ENCODE assay signal across 1 cellular context in the genomic region with DNA sequence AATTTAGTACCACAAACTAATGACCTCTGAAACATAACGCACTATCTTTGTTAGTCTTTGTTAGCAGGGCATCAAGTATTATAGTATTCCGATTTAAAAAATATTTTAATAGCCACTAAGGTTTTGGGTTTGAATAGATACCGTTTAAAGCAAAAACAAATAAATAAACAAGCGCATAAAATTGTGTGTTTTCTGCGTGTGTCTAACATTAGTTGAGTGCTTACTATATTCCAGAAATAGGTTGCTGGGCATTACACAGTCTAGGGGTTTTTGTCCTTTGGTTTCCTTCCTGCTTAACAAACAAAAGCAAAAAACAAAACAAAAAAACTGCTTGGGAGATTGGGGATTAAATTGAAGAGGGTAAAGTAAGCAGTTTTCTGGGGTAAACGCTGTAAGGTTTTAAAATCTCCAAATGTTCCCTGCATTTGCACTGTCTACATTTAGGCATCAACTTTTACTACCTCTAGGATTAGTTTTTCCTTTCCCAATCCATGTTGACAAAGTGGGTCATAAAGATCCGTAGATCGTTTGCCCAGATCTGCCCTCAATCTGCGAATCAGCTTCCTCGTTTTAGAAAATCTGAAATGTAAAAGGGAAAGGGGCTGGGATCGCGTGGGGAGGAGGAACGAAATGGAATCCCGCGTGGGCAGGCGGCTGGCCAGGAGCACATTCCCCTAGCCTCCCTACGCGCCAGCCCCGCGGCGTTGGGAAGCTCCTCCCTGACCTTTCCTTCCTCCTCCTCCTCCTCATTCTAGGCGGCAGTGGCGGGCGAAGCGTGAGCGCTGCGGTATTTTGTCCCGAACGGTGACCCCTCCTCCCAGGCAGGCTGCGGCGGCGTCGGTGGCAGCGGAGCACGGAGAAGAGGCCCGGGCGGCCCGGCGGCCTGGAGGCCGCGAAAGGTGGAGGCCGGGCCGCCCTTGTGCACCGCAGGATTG.
TF ChIP-seq lines count a peak whose summit lies in the region.

Gene KCTD3 (plus strand): TSS at position 749 of the 935 bp plus-strand sequence. CDS start 382 bp downstream, outside the sequence.

TF ChIP-seq in K562, 482 proteins besides CTCF, POLR2A, EP300 and RAD21 (continued from another document and continues in another):
- TF ChIP-seq, protein P1, sequence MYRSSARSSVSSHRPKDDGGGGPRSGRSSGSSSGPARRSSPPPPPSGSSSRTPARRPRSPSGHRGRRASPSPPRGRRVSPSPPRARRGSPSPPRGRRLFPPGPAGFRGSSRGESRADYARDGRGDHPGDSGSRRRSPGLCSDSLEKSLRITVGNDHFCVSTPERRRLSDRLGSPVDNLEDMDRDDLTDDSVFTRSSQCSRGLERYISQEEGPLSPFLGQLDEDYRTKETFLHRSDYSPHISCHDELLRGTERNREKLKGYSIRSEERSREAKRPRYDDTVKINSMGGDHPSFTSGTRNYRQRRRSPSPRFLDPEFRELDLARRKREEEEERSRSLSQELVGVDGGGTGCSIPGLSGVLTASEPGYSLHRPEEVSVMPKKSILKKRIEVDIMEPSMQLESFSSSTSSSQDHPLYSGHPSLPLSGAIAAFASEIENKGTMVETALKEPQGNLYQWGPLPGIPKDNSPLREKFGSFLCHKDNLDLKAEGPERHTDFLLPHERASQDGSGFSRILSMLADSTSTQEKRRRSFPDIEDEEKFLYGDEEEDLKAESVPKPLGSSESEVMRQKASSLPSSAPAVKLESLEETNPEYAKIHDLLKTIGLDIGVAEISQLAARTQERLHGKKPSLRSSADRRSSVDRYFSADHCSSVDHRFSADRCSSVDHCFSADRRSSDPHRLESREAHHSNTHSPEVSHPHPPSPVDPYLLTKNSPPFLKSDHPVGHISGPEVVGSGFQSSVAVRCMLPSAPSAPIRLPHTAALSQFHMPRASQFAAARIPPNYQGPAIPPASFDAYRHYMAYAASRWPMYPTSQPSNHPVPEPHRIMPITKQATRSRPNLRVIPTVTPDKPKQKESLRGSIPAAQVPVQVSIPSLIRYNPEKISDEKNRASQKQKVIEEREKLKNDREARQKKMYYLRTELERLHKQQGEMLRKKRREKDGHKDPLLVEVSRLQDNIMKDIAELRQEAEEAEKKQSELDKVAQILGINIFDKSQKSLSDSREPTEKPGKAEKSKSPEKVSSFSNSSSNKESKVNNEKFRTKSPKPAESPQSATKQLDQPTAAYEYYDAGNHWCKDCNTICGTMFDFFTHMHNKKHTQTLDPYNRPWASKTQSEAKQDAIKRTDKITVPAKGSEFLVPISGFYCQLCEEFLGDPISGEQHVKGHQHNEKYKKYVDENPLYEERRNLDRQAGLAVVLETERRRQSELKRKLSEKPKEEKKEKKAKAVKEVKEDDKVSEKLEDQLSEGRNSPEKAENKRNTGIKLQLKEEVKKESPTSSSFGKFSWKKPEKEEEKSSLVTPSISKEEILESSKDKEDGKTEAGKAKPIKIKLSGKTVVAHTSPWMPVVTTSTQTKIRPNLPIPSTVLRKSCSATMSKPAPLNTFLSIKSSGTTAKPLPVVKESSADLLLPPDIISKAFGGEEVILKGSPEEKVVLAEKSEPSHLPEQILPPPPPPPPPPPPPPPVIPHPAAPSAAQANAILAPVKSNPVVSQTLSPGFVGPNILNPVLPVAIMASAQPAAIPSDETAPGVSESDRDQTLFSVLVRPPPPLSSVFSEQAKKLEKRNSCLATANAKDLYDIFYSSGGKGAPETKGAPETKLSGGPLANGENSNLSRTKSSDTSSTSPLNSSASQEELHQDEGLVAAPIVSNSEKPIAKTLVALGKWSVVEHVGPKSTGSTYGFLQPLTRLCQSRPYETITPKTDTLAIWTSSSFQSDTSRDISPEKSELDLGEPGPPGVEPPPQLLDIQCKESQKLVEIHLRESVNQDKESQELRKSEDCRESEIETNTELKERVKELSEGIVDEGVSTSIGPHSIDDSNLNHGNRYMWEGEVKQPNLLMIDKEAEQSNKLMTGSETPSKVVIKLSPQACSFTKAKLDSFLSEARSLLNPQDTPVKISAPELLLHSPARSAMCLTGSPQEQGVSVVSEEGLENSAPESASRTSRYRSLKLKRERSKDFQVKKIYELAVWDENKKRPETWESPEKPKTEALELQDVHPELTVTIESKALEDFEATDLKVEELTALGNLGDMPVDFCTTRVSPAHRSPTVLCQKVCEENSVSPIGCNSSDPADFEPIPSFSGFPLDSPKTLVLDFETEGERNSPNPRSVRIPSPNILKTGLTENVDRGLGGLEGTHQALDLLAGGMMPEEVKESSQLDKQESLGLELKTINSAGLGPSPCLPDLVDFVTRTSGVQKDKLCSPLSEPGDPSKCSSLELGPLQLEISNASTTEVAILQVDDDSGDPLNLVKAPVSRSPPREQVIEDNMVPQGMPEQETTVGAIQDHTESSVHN (IDR thresholded peaks at IDR 0.05; ENCODE audit: borderline replicate concordance in 1 of 2, low read depth in 1 of 2) = no peak
- TF ChIP-seq PREB (CRISPR knock-in tag; IDR thresholded peaks at IDR 0.05) (no peak), JUND (IDR thresholded peaks at IDR 0.05; ENCODE audit: borderline replicate concordance, low read depth, low read length) (peak; percentile 57; the same call in 1 of the 2 replicates), JUND (tag; IDR thresholded peaks at IDR 0.05; ENCODE audit: borderline replicate concordance, low read depth, low read length) (peak; percentile 20; the same call in 1 of the 3 replicates), NFATC3 (IDR thresholded peaks at IDR 0.05) (no peak), CREM (IDR thresholded peaks at IDR 0.05; ENCODE audit: low read depth) (peak; percentile 67), ERF (CRISPR knock-in tag; IDR thresholded peaks at IDR 0.05) (peak; percentile 33; the same call in 1 of the 2 replicates), NCOA6 (IDR thresholded peaks at IDR 0.05) (no peak), NR2C2 (CRISPR knock-in tag; IDR thresholded peaks at IDR 0.05) (no peak), NR2C2 (tag; IDR thresholded peaks at IDR 0.05) (peak; percentile 81), AFF4 (CRISPR knock-in tag; IDR thresholded peaks at IDR 0.05) (no peak), TEAD4 (IDR thresholded peaks at IDR 0.05; ENCODE audit: low read length) (peak; percentile 36), TEAD4 (CRISPR knock-in tag; IDR thresholded peaks at IDR 0.05; ENCODE audit: borderline replicate concordance) (no peak), MXD1 (CRISPR knock-in tag; IDR thresholded peaks at IDR 0.05; ENCODE audit: borderline replicate concordance, poor library complexity, severe bottlenecking) (no peak), ZNF174 (CRISPR knock-in tag; IDR thresholded peaks at IDR 0.05) (no peak), AFF1 (IDR thresholded peaks at IDR 0.05; ENCODE audit: low read depth in 1 of 2, partially characterized antibody in 2 of 2) (peak in 1 of 2 experiments; percentile 48), ZBTB8A (IDR thresholded peaks at IDR 0.05; ENCODE audit: partially characterized antibody) (no peak), DNMT1 (IDR thresholded peaks at IDR 0.05) (no peak), RBM17 (IDR thresholded peaks at IDR 0.05; ENCODE audit: borderline replicate concordance, low read depth, low read length) (no peak), ZNF324 (CRISPR knock-in tag; IDR thresholded peaks at IDR 0.05) (no peak), MTA1 (IDR thresholded peaks at IDR 0.05; ENCODE audit: borderline replicate concordance) (peak; percentile 62; the same call in 1 of the 2 replicates), HDAC1 (IDR thresholded peaks at IDR 0.05) (peak in 1 of 2 experiments; percentile 79; a peak in 2 of 4 replicates), ATF1 (CRISPR knock-in tag; IDR thresholded peaks at IDR 0.05) (no peak), ATF1 (tag; IDR thresholded peaks at IDR 0.05) (peak; percentile 56; the same call in 1 of the 2 replicates), ZBTB1 (CRISPR knock-in tag; IDR thresholded peaks at IDR 0.05; ENCODE audit: borderline replicate concordance, low read depth) (no peak), POLR2G (IDR thresholded peaks at IDR 0.05; ENCODE audit: low read depth, low read length) (peak; percentile 93)
- TF ChIP-seq, protein P2, sequence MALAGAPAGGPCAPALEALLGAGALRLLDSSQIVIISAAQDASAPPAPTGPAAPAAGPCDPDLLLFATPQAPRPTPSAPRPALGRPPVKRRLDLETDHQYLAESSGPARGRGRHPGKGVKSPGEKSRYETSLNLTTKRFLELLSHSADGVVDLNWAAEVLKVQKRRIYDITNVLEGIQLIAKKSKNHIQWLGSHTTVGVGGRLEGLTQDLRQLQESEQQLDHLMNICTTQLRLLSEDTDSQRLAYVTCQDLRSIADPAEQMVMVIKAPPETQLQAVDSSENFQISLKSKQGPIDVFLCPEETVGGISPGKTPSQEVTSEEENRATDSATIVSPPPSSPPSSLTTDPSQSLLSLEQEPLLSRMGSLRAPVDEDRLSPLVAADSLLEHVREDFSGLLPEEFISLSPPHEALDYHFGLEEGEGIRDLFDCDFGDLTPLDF (CRISPR knock-in tag; IDR thresholded peaks at IDR 0.05) = no peak
- TF ChIP-seq, protein P3, sequence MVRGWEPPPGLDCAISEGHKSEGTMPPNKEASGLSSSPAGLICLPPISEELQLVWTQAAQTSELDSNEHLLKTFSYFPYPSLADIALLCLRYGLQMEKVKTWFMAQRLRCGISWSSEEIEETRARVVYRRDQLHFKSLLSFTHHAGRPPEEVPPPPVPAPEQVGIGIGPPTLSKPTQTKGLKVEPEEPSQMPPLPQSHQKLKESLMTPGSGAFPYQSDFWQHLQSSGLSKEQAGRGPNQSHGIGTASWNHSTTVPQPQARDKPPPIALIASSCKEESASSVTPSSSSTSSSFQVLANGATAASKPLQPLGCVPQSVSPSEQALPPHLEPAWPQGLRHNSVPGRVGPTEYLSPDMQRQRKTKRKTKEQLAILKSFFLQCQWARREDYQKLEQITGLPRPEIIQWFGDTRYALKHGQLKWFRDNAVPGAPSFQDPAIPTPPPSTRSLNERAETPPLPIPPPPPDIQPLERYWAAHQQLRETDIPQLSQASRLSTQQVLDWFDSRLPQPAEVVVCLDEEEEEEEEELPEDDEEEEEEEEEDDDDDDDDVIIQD (CRISPR knock-in tag; IDR thresholded peaks at IDR 0.05) = no peak
